ENCODE assay signal across 28 cellular contexts in genomic region chr1:115293006-115293405, GRCh38.
"Had no signal": no experiment of that assay in that cellular context is flagged by ENCODE, and none has a peak within 500 bp of the region (broad histone marks: within the 10 kb centered on the region; RNA-seq: fewer than 3 reads in every experiment).

No MANE protein-coding gene starts in this region.

- H3K4me1 Mint-ChIP-seq: stimulated activated effector memory CD8-positive, alpha-beta T cell treated with anti-CD3 and anti-CD28 coated beads, Interleukin-12 subunit alpha, Interleukin-12 subunit beta, amount 100 ng/mL, for 72 hours; stimulated activated memory B cell treated with anti-CD40 and anti-IgM and Interleukin-4, amounts not matched to agents 10 μg/mL and 1 μg/mL and 100 μg/mL, for 72 hours; stimulated activated naive B cell treated with anti-CD40 and anti-IgM and Interleukin-4, amounts not matched to agents 10 μg/mL and 1 μg/mL and 100 μg/mL, for 72 hours; stimulated activated naive CD8-positive, alpha-beta T cell treated with anti-CD3 and anti-CD28 coated beads, Interleukin-15, amount 100 ng/mL, for 72 hours had no signal

- H3K36me3 Mint-ChIP-seq: stimulated activated effector memory CD8-positive, alpha-beta T cell treated with anti-CD3 and anti-CD28 coated beads, Interleukin-12 subunit alpha, Interleukin-12 subunit beta, amount 100 ng/mL, for 72 hours; stimulated activated memory B cell treated with anti-CD40 and anti-IgM and Interleukin-4, amounts not matched to agents 10 μg/mL and 1 μg/mL and 100 μg/mL, for 72 hours; stimulated activated naive B cell treated with anti-CD40 and anti-IgM and Interleukin-4, amounts not matched to agents 10 μg/mL and 1 μg/mL and 100 μg/mL, for 72 hours had no signal

- H3K4me3 Mint-ChIP-seq: stimulated activated effector memory CD8-positive, alpha-beta T cell treated with anti-CD3 and anti-CD28 coated beads, Interleukin-12 subunit alpha, Interleukin-12 subunit beta, amount 100 ng/mL, for 72 hours; stimulated activated memory B cell treated with anti-CD40 and anti-IgM and Interleukin-4, amounts not matched to agents 10 μg/mL and 1 μg/mL and 100 μg/mL, for 72 hours; stimulated activated naive B cell treated with anti-CD40 and anti-IgM and Interleukin-4, amounts not matched to agents 10 μg/mL and 1 μg/mL and 100 μg/mL, for 72 hours; stimulated activated naive CD8-positive, alpha-beta T cell treated with anti-CD3 and anti-CD28 coated beads, Interleukin-15, amount 100 ng/mL, for 72 hours; stimulated activated naive CD8-positive, alpha-beta T cell treated with anti-CD3 and anti-CD28 coated beads, Interleukin-15, Interleukin-2, amounts not matched to agents 100 ng/mL and 50 ng/mL, for 24 hours; type B pancreatic cell had no signal

- H3K36me3 ChIP-seq: stomach, suprapubic skin, thyroid gland, tibial artery, tibial nerve, transverse colon, upper lobe of left lung, upper lobe of right lung, uterus, vagina had no signal

- H3K4me3 ChIP-seq: stomach, suprapubic skin, testis, thoracic aorta, thyroid gland, tibial artery, tibial nerve, transverse colon, upper lobe of left lung, upper lobe of right lung, uterus, vagina had no signal

- H3K27ac ChIP-seq: stomach, suprapubic skin, testis, thoracic aorta, thyroid gland, tibial artery, tibial nerve, transverse colon, upper lobe of left lung, upper lobe of right lung, uterus, vagina had no signal

- H3K9me3 ChIP-seq: stomach, suprapubic skin, testis, thoracic aorta, thyroid gland, tibial artery, tibial nerve, transverse colon, upper lobe of left lung, upper lobe of right lung, uterus, vagina had no signal

- H3K27me3 ChIP-seq: stomach, suprapubic skin, testis, thyroid gland, tibial artery, tibial nerve, transverse colon, upper lobe of left lung, upper lobe of right lung, uterus, vagina had no signal

- DNase-seq: stimulated activated CD4-positive, alpha-beta T cell treated with anti-CD3 and anti-CD28 coated beads, Interleukin-2, amount 100 ng/mL, for 48 hours; stimulated activated CD4-positive, alpha-beta T cell treated with anti-CD3 and anti-CD28 coated beads, Interleukin-4, amount 100 ng/mL, for 1 hour; stimulated activated CD4-positive, alpha-beta T cell treated with anti-CD3 and anti-CD28 coated beads, Interleukin-4, amount 100 ng/mL, for 24 hours; stimulated activated CD4-positive, alpha-beta T cell treated with anti-CD3 and anti-CD28 coated beads, Interleukin-4, amount 100 ng/mL, for 4 hours; stimulated activated CD8-positive, alpha-beta memory T cell treated with anti-CD3 and anti-CD28 coated beads, Interleukin-4, amount 100 ng/mL, for 48 hours; stimulated activated naive B cell treated with anti-CD40 and anti-IgM and Interleukin-4, amounts not matched to agents 10 μg/mL and 1 μg/mL and 100 μg/mL, for 72 hours; stimulated activated naive CD4-positive, alpha-beta T cell; stimulated activated naive CD4-positive, alpha-beta T cell treated with Interleukin-2 at 50 U/mL for 16 hours; stimulated activated naive CD8-positive, alpha-beta T cell treated with anti-CD3 and anti-CD28 coated beads, Interleukin-15, amount 100 ng/mL, for 72 hours; stimulated activated naive CD8-positive, alpha-beta T cell treated with anti-CD3 and anti-CD28 coated beads, Interleukin-15, Interleukin-2, amounts not matched to agents 100 U/mL and 50 U/mL, for 24 hours; stomach; substantia nigra; testis; thyroid gland; tibial artery; transverse colon; trophoblast cell; upper lobe of left lung; upper lobe of right lung; uterus had no signal

- H3K27ac Mint-ChIP-seq: stimulated activated effector memory CD8-positive, alpha-beta T cell treated with anti-CD3 and anti-CD28 coated beads, Interleukin-12 subunit alpha, Interleukin-12 subunit beta, amount 100 ng/mL, for 72 hours; stimulated activated memory B cell treated with anti-CD40 and anti-IgM and Interleukin-4, amounts not matched to agents 10 μg/mL and 1 μg/mL and 100 μg/mL, for 72 hours; stimulated activated naive B cell treated with anti-CD40 and anti-IgM and Interleukin-4, amounts not matched to agents 10 μg/mL and 1 μg/mL and 100 μg/mL, for 72 hours; stimulated activated naive CD8-positive, alpha-beta T cell treated with anti-CD3 and anti-CD28 coated beads, Interleukin-15, amount 100 ng/mL, for 72 hours; stimulated activated naive CD8-positive, alpha-beta T cell treated with anti-CD3 and anti-CD28 coated beads, Interleukin-15, Interleukin-2, amounts not matched to agents 100 ng/mL and 50 ng/mL, for 24 hours; type B pancreatic cell had no signal

- H3K4me1 ChIP-seq: stomach, testis, thyroid gland, transverse colon, upper lobe of right lung, uterus, vagina had no signal

- H3K9me3 Mint-ChIP-seq: stimulated activated effector memory CD8-positive, alpha-beta T cell treated with anti-CD3 and anti-CD28 coated beads, Interleukin-12 subunit alpha, Interleukin-12 subunit beta, amount 100 ng/mL, for 72 hours; stimulated activated memory B cell treated with anti-CD40 and anti-IgM and Interleukin-4, amounts not matched to agents 10 μg/mL and 1 μg/mL and 100 μg/mL, for 72 hours; stimulated activated naive CD8-positive, alpha-beta T cell treated with anti-CD3 and anti-CD28 coated beads, Interleukin-15, amount 100 ng/mL, for 72 hours; stimulated activated naive CD8-positive, alpha-beta T cell treated with anti-CD3 and anti-CD28 coated beads, Interleukin-15, Interleukin-2, amounts not matched to agents 100 ng/mL and 50 ng/mL, for 24 hours; type B pancreatic cell had no signal

- ATAC-seq: stimulated activated effector memory CD8-positive, alpha-beta T cell treated with anti-CD3 and anti-CD28 coated beads, Interleukin-12 subunit alpha, Interleukin-12 subunit beta, amount 100 ng/mL, for 72 hours; stimulated activated memory B cell treated with anti-CD40 and anti-IgM and Interleukin-4, amounts not matched to agents 10 μg/mL and 1 μg/mL and 100 μg/mL, for 72 hours; stimulated activated naive B cell treated with anti-CD40 and anti-IgM and Interleukin-4, amounts not matched to agents 10 μg/mL and 1 μg/mL and 100 μg/mL, for 72 hours; stimulated activated naive CD8-positive, alpha-beta T cell treated with anti-CD3 and anti-CD28 coated beads, Interleukin-15, amount 100 ng/mL, for 72 hours; stimulated activated naive CD8-positive, alpha-beta T cell treated with anti-CD3 and anti-CD28 coated beads, Interleukin-15, Interleukin-2, amounts not matched to agents 100 U/mL and 50 U/mL, for 24 hours; upper lobe of right lung had no signal
